8 cellular contexts compared by ENCODE assay signal in genomic region chr17:28718990-28719433, GRCh38. TPM values are rescaled to one million over a fixed set of nuclear protein-coding genes. Genes with fewer than 3 reads are reported as not detected.
DNase-seq lines count a peak whose midpoint lies in the region; ATAC-seq and TF ChIP-seq lines count a peak whose summit lies in the region.

No MANE protein-coding gene starts in this region.

- H3K9me3 ChIP-seq in BLaER1: no peaks in the 10 kb centered on the region
- no peaks in the 10 kb centered on the region for H3K9me3 ChIP-seq in HUES6 (ENCODE audit: control insufficient read depth, insufficient read depth, low read depth, low read length)

- H3K9ac ChIP-seq in BLaER1 (peak overlapping the region; percentile 98), HUES6 (ENCODE audit: low read length) (peak overlapping the region; percentile 90)

- peaks cover 68% of the 10 kb centered on the region for H4K20me1 ChIP-seq in BLaER1

- CTCF ChIA-PET in HEK293T (lab: Yijun Ruan, JAX): interaction anchor here (0.7 to 1.3 kb wide), 2 partner anchors 8 to 234 kb away, joined by 4 read pairs; no protein-coding TSS in a partner anchor

- H3K4me1 Mint-ChIP-seq in natural killer cell treated with Interleukin-12 subunit alpha and Interleukin-12 subunit beta and Interleukin-15 and Interleukin-18, amount 100 ng/mL, for 72 hours (ENCODE audit: low read depth in 2 of 2): peaks cover 40 to 42% of the 10 kb centered on the region in 2 donors

- H3K27ac ChIP-seq in BLaER1 (peak overlapping the region; percentile 99), HUES6 (ENCODE audit: low read depth, low read length) (peak overlapping the region; percentile 88), cingulate gyrus (ENCODE audit: low read depth, low read length) (peak overlapping the region; percentile 86)

- H3K4me1 ChIP-seq in BLaER1 (peaks cover 67% of the 10 kb centered on the region), HUES6 (ENCODE audit: control insufficient read depth, insufficient read depth, low read length) (peaks cover 29% of the 10 kb centered on the region)

- ATAC-seq in natural killer cell treated with Interleukin-12 subunit alpha and Interleukin-12 subunit beta and Interleukin-15 and Interleukin-18, amount 100 ng/mL, for 72 hours: no peak

- peak overlapping the region; percentile 93 to 97 for H3K27ac Mint-ChIP-seq in natural killer cell treated with Interleukin-12 subunit alpha and Interleukin-12 subunit beta and Interleukin-15 and Interleukin-18, amount 100 ng/mL, for 72 hours

- peak overlapping the region; percentile 98 for H3K4me2 ChIP-seq in BLaER1

- peaks cover 54% of the 10 kb centered on the region for H3K36me3 ChIP-seq in BLaER1
- peaks cover 62% of the 10 kb centered on the region for H3K36me3 ChIP-seq in HUES6 (ENCODE audit: control insufficient read depth, insufficient read depth, low read length)

- no peaks in the 10 kb centered on the region for H3K9me3 Mint-ChIP-seq in natural killer cell treated with Interleukin-12 subunit alpha and Interleukin-12 subunit beta and Interleukin-15 and Interleukin-18, amount 100 ng/mL, for 72 hours

- peak overlapping the region; percentile 97 for H3K4me3 Mint-ChIP-seq in natural killer cell treated with Interleukin-12 subunit alpha and Interleukin-12 subunit beta and Interleukin-15 and Interleukin-18, amount 100 ng/mL, for 72 hours

- H3K27me3 Mint-ChIP-seq in natural killer cell treated with Interleukin-12 subunit alpha and Interleukin-12 subunit beta and Interleukin-15 and Interleukin-18, amount 100 ng/mL, for 72 hours: peaks cover 12 to 13% of the 10 kb centered on the region in 2 donors

- peaks cover 24% of the 10 kb centered on the region for H3K36me3 Mint-ChIP-seq in natural killer cell treated with Interleukin-12 subunit alpha and Interleukin-12 subunit beta and Interleukin-15 and Interleukin-18, amount 100 ng/mL, for 72 hours

- POLR2A ChIA-PET in HEK293T (lab: Yijun Ruan, JAX): interaction anchor here (0.6 to 11.6 kb wide), 49 partner anchors 9 to 489 kb away, joined by 3 to 309 read pairs (median 5); partner anchors contain the start of genes ALDOC, BLTP2, DHRS13 and FAM222B

- H3K4me3 ChIP-seq in BLaER1: peak overlapping the region; percentile 84
- H3K4me3 ChIP-seq in HUES6 (ENCODE audit: low read depth, low read length): peak overlapping the region; percentile 74

- no peak for DNase-seq in natural killer cell treated with Interleukin-12 subunit alpha and Interleukin-12 subunit beta and Interleukin-15 and Interleukin-18, amount 100 ng/mL, for 72 hours (ENCODE audit: low spot score)
- DNase-seq in dedifferentiated amniotic fluid mesenchymal stem cell (ENCODE audit: extremely low spot score): no peak
- DNase-seq in HEK293T (ENCODE audit: extremely low spot score): no peak
- DNase-seq in cerebellum (ENCODE audit: low spot score): no peak
- no peak for DNase-seq in NCI-H748 (lab: John Stamatoyannopoulos, UW; ENCODE audit: unreplicated experiment)

- H3K27me3 ChIP-seq in BLaER1 (no peaks in the 10 kb centered on the region), HUES6 (ENCODE audit: control insufficient read depth, insufficient read depth, low read length) (no peaks in the 10 kb centered on the region)

TF ChIP-seq in HEK293T, 16 proteins besides CTCF, POLR2A, EP300 and RAD21:
- no peak for TF ChIP-seq L3MBTL2 (conservative IDR thresholded peaks at IDR 0.05)

RNA-seq across cellular contexts. Expression of gene RPL23A, which starts 0.8 kb away (rescaled TPM):
- total RNA-seq in natural killer cell treated with Interleukin-12 subunit alpha and Interleukin-12 subunit beta and Interleukin-15 and Interleukin-18, amount 100 ng/mL, for 72 hours: 1,000 to 10,000 TPM; 1,264 to 1,439 TPM
- total RNA-seq in cerebellum: 170 TPM

RNA-seq across cellular contexts. Expression of gene RAB34, which starts 1.3 kb away (rescaled TPM):
- total RNA-seq in natural killer cell treated with Interleukin-12 subunit alpha and Interleukin-12 subunit beta and Interleukin-15 and Interleukin-18, amount 100 ng/mL, for 72 hours: 10 to 100 TPM in 1 of 2 donors, 1 to 10 TPM in 1; 8.5 to 25.7 TPM
- total RNA-seq in cerebellum: 17.4 TPM

RNA-seq across cellular contexts. Expression of gene TLCD1, which starts 7.0 kb away (rescaled TPM):
- 1 to 10 TPM; 1.5 to 9.7 TPM for total RNA-seq in natural killer cell treated with Interleukin-12 subunit alpha and Interleukin-12 subunit beta and Interleukin-15 and Interleukin-18, amount 100 ng/mL, for 72 hours
- total RNA-seq in cerebellum: 1.5 TPM

RNA-seq across cellular contexts. Expression of gene PROCA1, which starts 7.3 kb away (rescaled TPM):
- total RNA-seq in natural killer cell treated with Interleukin-12 subunit alpha and Interleukin-12 subunit beta and Interleukin-15 and Interleukin-18, amount 100 ng/mL, for 72 hours: 1 to 10 TPM; 3.7 to 4.6 TPM
- total RNA-seq in cerebellum: 6.1 TPM

RNA-seq across cellular contexts. Expression of gene NEK8, which starts 9.6 kb away (rescaled TPM):
- total RNA-seq in natural killer cell treated with Interleukin-12 subunit alpha and Interleukin-12 subunit beta and Interleukin-15 and Interleukin-18, amount 100 ng/mL, for 72 hours: 10 to 100 TPM in 1 of 2 donors, 1 to 10 TPM in 1; 3.2 to 10.2 TPM
- total RNA-seq in cerebellum: 2.2 TPM
